In the genomic region with DNA sequence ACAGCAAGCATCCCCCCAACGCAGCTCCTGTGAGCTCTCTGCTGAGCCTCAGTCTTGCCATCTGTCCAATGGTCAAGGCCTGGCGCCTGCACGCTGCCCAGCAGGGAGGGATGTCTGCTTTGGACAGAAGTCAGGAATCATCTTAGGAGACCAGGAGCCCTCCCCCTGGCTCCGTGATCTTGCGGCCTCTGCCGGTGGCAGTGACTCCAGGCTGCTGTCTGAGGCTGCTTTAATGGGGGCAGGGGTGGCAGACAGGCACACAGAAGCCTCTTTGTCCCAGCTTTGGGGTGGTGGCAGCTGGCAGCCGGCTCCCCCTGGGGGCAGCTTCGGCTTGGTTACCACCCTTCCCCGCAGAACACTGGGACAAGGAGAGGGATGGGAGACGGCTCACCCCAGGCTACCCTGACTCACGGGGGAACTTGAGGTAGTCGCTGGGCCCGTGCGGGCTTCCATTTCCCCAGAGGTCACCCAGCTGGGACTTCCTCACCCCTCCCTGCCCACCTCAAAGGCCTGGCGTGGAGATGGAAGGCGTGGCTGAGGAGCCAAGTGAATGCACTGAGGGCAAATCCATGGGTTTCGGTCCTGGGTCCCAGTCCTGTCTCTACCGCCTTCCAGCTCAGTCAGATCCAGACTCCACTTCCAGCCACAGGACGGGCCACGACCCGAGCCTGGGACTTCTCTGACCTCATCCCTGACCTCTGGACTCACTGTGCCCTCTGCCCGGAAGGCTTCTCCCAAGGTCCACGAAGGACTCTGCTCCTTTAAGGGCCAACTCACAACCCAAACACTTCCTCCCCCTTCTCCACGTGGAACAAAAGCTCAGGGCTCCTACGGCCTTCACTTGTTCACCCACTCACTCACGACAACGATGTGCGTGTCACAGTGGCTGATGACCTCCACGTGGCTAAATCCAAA, we compare ENCODE assay signal across 9 cellular contexts. TPM values are rescaled to one million over a fixed set of nuclear protein-coding genes. Genes with fewer than 3 reads are reported as not detected.
DNase-seq lines count a peak whose midpoint lies in the region; ATAC-seq, FAIRE-seq and TF ChIP-seq lines count a peak whose summit lies in the region.
"Had no signal": no experiment of that assay in that cellular context is flagged by ENCODE, and none has a peak within 500 bp of the region (broad histone marks: within the 10 kb centered on the region; RNA-seq: fewer than 3 reads in every experiment).

No MANE protein-coding gene starts in this region.

- no peak overlapping the region for H2BK15ac ChIP-seq in IMR-90 (ENCODE audit: low read depth, low read length)

- peaks cover 42 to 91% of the 10 kb centered on the region in 2 experiments for H3K79me1 ChIP-seq in IMR-90 (ENCODE audit: low read depth in 1 of 2, low read length in 2 of 2)

- H3K4me2 ChIP-seq in IMR-90 (ENCODE audit: low read depth, low read length) (no peak overlapping the region), keratinocyte (ENCODE audit: control insufficient read depth, extremely low read depth, insufficient read depth, low read depth, low read length) (no peak overlapping the region)

- H3K36me3 ChIP-seq in IMR-90 (ENCODE audit: control insufficient read depth, insufficient read depth, low read length), result peaks cover 55% of the 10 kb centered on the region
- no peaks in the 10 kb centered on the region for H3K36me3 ChIP-seq in body of pancreas (replicated peaks in 1 of 2; ENCODE audit: insufficient read depth in 1 of 2, low read depth in 2 of 2)
- H3K36me3 ChIP-seq in keratinocyte (ENCODE audit: control insufficient read depth in 2 of 2, extremely low read depth in 1 of 2, insufficient read depth in 2 of 2, low read length in 2 of 2), result peaks cover 39 to 47% of the 10 kb centered on the region in 2 experiments
- H3K36me3 ChIP-seq in stomach, result peaks cover 26 to 86% (median 71%) of the 10 kb centered on the region in 4 donors

- H4K8ac ChIP-seq in IMR-90 (ENCODE audit: low read depth in 2 of 2, low read length in 2 of 2), result no peak overlapping the region

- peak overlapping the region; percentile 43; the same call in 1 of the 2 replicates for H2AK5ac ChIP-seq in IMR-90 (ENCODE audit: low read depth, low read length)

- TF ChIP-seq EP300 in stomach (IDR thresholded peaks at IDR 0.05), result no peak

- in situ Hi-C loops in IMR-90 (cut with MboI; ENCODE audit: low sequenced_read_pairs), result no loop called here

- H2BK120ac ChIP-seq in IMR-90 (ENCODE audit: low read depth, low read length), result no peak overlapping the region

- no peak overlapping the region for H4K5ac ChIP-seq in IMR-90 (ENCODE audit: low read depth, low read length)

- H2AFZ ChIP-seq in IMR-90 (replicated peaks; ENCODE audit: low read length, poor library complexity), result no peak overlapping the region
- H2AFZ ChIP-seq in keratinocyte (ENCODE audit: control insufficient read depth, low read length), result no peak overlapping the region

- TF ChIP-seq POLR2A in IMR-90 (IDR thresholded peaks at IDR 0.05; ENCODE audit: low read depth, low read length) (no peak), body of pancreas (IDR thresholded peaks at IDR 0.05) (no peak), stomach (IDR thresholded peaks at IDR 0.05) (no peak)

- H3K4me1 ChIP-seq in IMR-90 (ENCODE audit: control insufficient read depth, insufficient read depth, low read length) (peaks cover 12% of the 10 kb centered on the region), body of pancreas (peaks cover 37% of the 10 kb centered on the region), keratinocyte (ENCODE audit: control insufficient read depth, extremely low read depth, insufficient read depth, low read length) (peaks cover 56% of the 10 kb centered on the region), stomach (peaks cover 26 to 81% (median 56%) of the 10 kb centered on the region in 4 donors)

- H3K56ac ChIP-seq in IMR-90 (ENCODE audit: extremely low read depth, insufficient read depth, low read length), result no peak overlapping the region

- H3K14ac ChIP-seq in IMR-90 (replicated peaks; ENCODE audit: low read depth, low read length), result no peak overlapping the region; the same call in 1 of the 2 replicates

- no peak overlapping the region for H2BK5ac ChIP-seq in IMR-90 (ENCODE audit: low read depth, low read length, poor library complexity, severe bottlenecking)

- H3K79me2 ChIP-seq in keratinocyte (ENCODE audit: control insufficient read depth, insufficient read depth, low read length), result peaks cover 79% of the 10 kb centered on the region

- H3K27ac ChIP-seq in IMR-90 (ENCODE audit: insufficient read depth, low read length), result no peak overlapping the region
- peak overlapping the region in 3 of 4 donors; percentile 27 to 29 (median 29) for H3K27ac ChIP-seq in body of pancreas
- peak overlapping the region; percentile 70 for H3K27ac ChIP-seq in keratinocyte (ENCODE audit: control insufficient read depth, insufficient read depth, low read length)
- H3K27ac ChIP-seq in stomach, result peak overlapping the region; percentile 37 to 70 (median 67)

- H2AK9ac ChIP-seq in IMR-90 (replicated peaks; ENCODE audit: low read depth, low read length, poor library complexity), result peak overlapping the region; percentile 40

- FAIRE-seq in keratinocyte (lab: Jason Lieb, UNC), result no peak

- TF ChIP-seq CTCF in IMR-90 (conservative IDR thresholded peaks at IDR 0.05; ENCODE audit: low read depth, low read length) (no peak), body of pancreas (IDR thresholded peaks at IDR 0.05) (no peak), keratinocyte (optimal IDR thresholded peaks at IDR 0.05 in 1 of 3, IDR thresholded peaks at IDR 0.05 in 1 of 3, conservative IDR thresholded peaks at IDR 0.05 in 1 of 3; ENCODE audit: extremely low read depth in 1 of 3, insufficient read depth in 2 of 3, low read length in 3 of 3) (peak in 1 of 3 experiments; percentile 9), stomach (IDR thresholded peaks at IDR 0.05) (no peak)

- no peak for DNase-seq in IMR-90
- peak in 1 of 4 donors; percentile 35 for DNase-seq in body of pancreas
- no peak for DNase-seq in keratinocyte (ENCODE audit: low read depth, low spot score)
- no peak for DNase-seq in stomach
- DNase-seq in stimulated activated CD4-positive, alpha-beta T cell treated with anti-CD3 and anti-CD28 coated beads, Interleukin-12 subunit alpha, Interleukin-12 subunit beta, amount 100 ng/mL, for 4 hours, result no peak
- DNase-seq in DMS79 (lab: John Stamatoyannopoulos, UW), result no peak
- DNase-seq in ureter (ENCODE audit: low spot score), result no peak
- DNase-seq: dermis blood vessel endothelial cell had no signal

- no TSS peak for BruUV-seq in IMR-90 (replicated peaks; lab: Mats Ljungman, UMichigan)

- H3K27me3 ChIP-seq in IMR-90 (ENCODE audit: control insufficient read depth, insufficient read depth, low read length) (no peaks in the 10 kb centered on the region), body of pancreas (no peaks in the 10 kb centered on the region), keratinocyte (ENCODE audit: control insufficient read depth, extremely low read depth, insufficient read depth, low read length) (no peaks in the 10 kb centered on the region), stomach (no peaks in the 10 kb centered on the region)

- H3K9me3 ChIP-seq in IMR-90 (ENCODE audit: control insufficient read depth, insufficient read depth, low read length) (no peaks in the 10 kb centered on the region), body of pancreas (no peaks in the 10 kb centered on the region), keratinocyte (ENCODE audit: control insufficient read depth, low read depth, low read length) (no peaks in the 10 kb centered on the region), stomach (no peaks in the 10 kb centered on the region)

- H3K9me1 ChIP-seq in IMR-90 (ENCODE audit: insufficient read depth, low read length) (peaks cover 30% of the 10 kb centered on the region), keratinocyte (ENCODE audit: control insufficient read depth, extremely low read depth, insufficient read depth, low read length) (peaks cover 3% of the 10 kb centered on the region)

- dilution Hi-C loops in IMR-90 (cut with HindIII; ENCODE audit: low sequenced_read_pairs, unreplicated experiment) (no loop called here), keratinocyte (cut with MboI; ENCODE audit: extremely low pct_ligation_motif_present, low sequenced_read_pairs) (no loop called here)

- peaks cover 47% of the 10 kb centered on the region for H4K20me1 ChIP-seq in IMR-90 (ENCODE audit: insufficient read depth, low read length)
- peaks cover 16% of the 10 kb centered on the region for H4K20me1 ChIP-seq in keratinocyte (ENCODE audit: control insufficient read depth, extremely low read depth, insufficient read depth, low read length)

- H3K4me3 ChIP-seq in IMR-90 (ENCODE audit: insufficient read depth, low read depth, low read length) (no peak overlapping the region), body of pancreas (no peak overlapping the region), keratinocyte (ENCODE audit: control insufficient read depth in 2 of 3, extremely low read depth in 1 of 3, insufficient read depth in 2 of 3, low read depth in 1 of 3, low read length in 3 of 3) (no peak overlapping the region), stomach (no peak overlapping the region)

- no peak for TF ChIP-seq RAD21 in IMR-90 (IDR thresholded peaks at IDR 0.05; ENCODE audit: low read length)

- no peak overlapping the region for H3K9ac ChIP-seq in IMR-90 (ENCODE audit: low read depth, low read length)
- peak overlapping the region; percentile 33 for H3K9ac ChIP-seq in keratinocyte (ENCODE audit: control insufficient read depth, extremely low read depth, insufficient read depth, low read length)

- POLR2A ChIA-PET in IMR-90 (lab: Charles Lee; ENCODE audit: unreplicated experiment), result interaction anchor here (0.6 kb wide), 2 partner anchors 11 to 372 kb away, joined by 7 to 8 read pairs; partner anchors contain the start of gene PTPN1

- no peak overlapping the region for H3K18ac ChIP-seq in IMR-90 (ENCODE audit: low read depth, low read length)

- CTCF ChIA-PET in IMR-90 (lab: Yijun Ruan, JAX), result interaction anchor here (0.7 kb wide), 1 partner anchor 18 kb away, joined by 3 read pairs; no protein-coding TSS in a partner anchor

- intact Hi-C loops in IMR-90 (cut with micrococcal nuclease), result no loop called here
- intact Hi-C loops in body of pancreas (cut with DNase I), result no loop called here
- intact Hi-C loops in stomach (cut with DNase I; ENCODE audit: low total_unique reads), result no loop called here

- no peak overlapping the region for H3K4ac ChIP-seq in IMR-90 (ENCODE audit: low read depth, low read length)

- no peak for ATAC-seq in IMR-90 (ENCODE audit: low read depth)
- ATAC-seq in body of pancreas, result peak; percentile 27
- no peak for ATAC-seq in HG03196 (IDR thresholded peaks at IDR 0.05; ENCODE audit: unreplicated experiment)

- no peak overlapping the region for H2BK20ac ChIP-seq in IMR-90 (ENCODE audit: low read depth, low read length)

- H4K91ac ChIP-seq in IMR-90 (ENCODE audit: insufficient read depth, low read depth, low read length), result no peak overlapping the region

- WGBS in IMR-90 (ENCODE audit: extremely low coverage in 2 of 2, insufficient read length in 1 of 2), 2 experiments, result 92% methylated on average over 15 of the region's 29 CpGs; no CpG with 5 or more reads in 1 of the 2 experiments
- 59 to 63% methylated on average over 15 to 29 of the region's 29 CpGs for WGBS in body of pancreas, 2 donors
- WGBS in stomach, 5 donors, result 47 to 68% (median 58%) methylated on average over 24 to 29 of the region's 29 CpGs

- H3K23ac ChIP-seq in IMR-90 (ENCODE audit: low read depth, low read length), result no peak overlapping the region

RNA-seq across cellular contexts. Expression of gene PEDS1, which starts 14.8 kb away (rescaled TPM):
- total RNA-seq in IMR-90 (2012; rRNA removed), result 24.0 and 25.3 TPM in 2 replicates
- polyA plus RNA-seq in IMR-90 (2012; rRNA removed), result 59.9 and 67.6 TPM in 2 replicates
- polyA plus RNA-seq in IMR-90 (2012; cell fraction: cytosol; rRNA removed), result 26.9 and 58.5 TPM in 2 replicates
- 24.5 and 45.9 TPM in 2 replicates for polyA plus RNA-seq in IMR-90 (2012; cell fraction: nucleus; rRNA removed; ENCODE audit: low replicate concordance)
- total RNA-seq in body of pancreas, result 1 to 10 TPM; 9.1 to 9.6 TPM
- 48.7 to 77.3 TPM (median 62.3 TPM) in 3 replicates for polyA plus RNA-seq in keratinocyte
- 33.8 TPM for polyA plus RNA-seq in keratinocyte (2011; ENCODE audit: low read depth)
- polyA plus RNA-seq in keratinocyte (2011; cell fraction: cytosol; rRNA removed), result 70.2 and 70.3 TPM in 2 replicates
- 95.5 and 103 TPM in 2 replicates for polyA plus RNA-seq in keratinocyte (2011; cell fraction: nucleus; rRNA removed)
- 45.3 and 52.4 TPM in 2 replicates for polyA plus RNA-seq in keratinocyte (2012; ENCODE audit: low replicate concordance)
- 117 to 209 TPM (median 146 TPM) in 3 replicates for polyA minus RNA-seq in keratinocyte
- polyA minus RNA-seq in keratinocyte (2011; cell fraction: cytosol; rRNA and poly(A)+ RNA removed), result 103 TPM
- 42.4 and 47.5 TPM in 2 replicates for polyA minus RNA-seq in keratinocyte (2011; cell fraction: nucleus; rRNA and poly(A)+ RNA removed)
- 10 to 100 TPM in 3 of 5 donors, 1 to 10 TPM in 2; 1.8 to 79.4 (median 19.4) TPM for total RNA-seq in stomach
- 10 to 100 TPM; 10.5 to 28.7 (median 15.5) TPM for polyA plus RNA-seq in stomach
- 31.3 TPM for total RNA-seq in ureter

RNA-seq across cellular contexts. Expression of gene UBE2V1, which starts 25.8 kb away (rescaled TPM):
- total RNA-seq in IMR-90 (2012; rRNA removed), result 20.1 and 41.4 TPM in 2 replicates
- polyA plus RNA-seq in IMR-90 (2012; rRNA removed), result 128 and 138 TPM in 2 replicates
- polyA plus RNA-seq in IMR-90 (2012; cell fraction: cytosol; rRNA removed), result 46.2 and 74.3 TPM in 2 replicates
- polyA plus RNA-seq in IMR-90 (2012; cell fraction: nucleus; rRNA removed; ENCODE audit: low replicate concordance), result 37.1 and 141 TPM in 2 replicates
- total RNA-seq in body of pancreas, result 10 to 100 TPM; 42.0 to 43.8 TPM
- polyA plus RNA-seq in keratinocyte, result 61.8 to 155 TPM (median 117 TPM) in 3 replicates
- 233 TPM for polyA plus RNA-seq in keratinocyte (2011; ENCODE audit: low read depth)
- polyA plus RNA-seq in keratinocyte (2011; cell fraction: cytosol; rRNA removed), result 146 and 182 TPM in 2 replicates
- 132 and 143 TPM in 2 replicates for polyA plus RNA-seq in keratinocyte (2011; cell fraction: nucleus; rRNA removed)
- 92.0 and 131 TPM in 2 replicates for polyA plus RNA-seq in keratinocyte (2012; ENCODE audit: low replicate concordance)
- 32.3 to 92.9 TPM (median 62.0 TPM) in 3 replicates for polyA minus RNA-seq in keratinocyte
- 37.2 TPM for polyA minus RNA-seq in keratinocyte (2011; cell fraction: cytosol; rRNA and poly(A)+ RNA removed)
- polyA minus RNA-seq in keratinocyte (2011; cell fraction: nucleus; rRNA and poly(A)+ RNA removed), result 32.3 and 62.8 TPM in 2 replicates
- 100 to 1,000 TPM in 1 of 5 donors, 10 to 100 TPM in 4; 52.6 to 111 (median 61.8) TPM for total RNA-seq in stomach
- 10 to 100 TPM; 64.7 to 90.3 (median 80.3) TPM for polyA plus RNA-seq in stomach
- 120 TPM for total RNA-seq in ureter

RNA-seq across cellular contexts. Expression of gene CEBPB, which starts 51.9 kb away (rescaled TPM):
- total RNA-seq in IMR-90 (2012; rRNA removed), result 3.4 and 6.9 TPM in 2 replicates
- 17.4 and 33.6 TPM in 2 replicates for polyA plus RNA-seq in IMR-90 (2012; rRNA removed)
- polyA plus RNA-seq in IMR-90 (2012; cell fraction: cytosol; rRNA removed), result 18.5 and 103 TPM in 2 replicates
- 98.3 and 167 TPM in 2 replicates for polyA plus RNA-seq in IMR-90 (2012; cell fraction: nucleus; rRNA removed; ENCODE audit: low replicate concordance)
- 100 to 1,000 TPM in 1 of 2 donors, 10 to 100 TPM in 1; 47.7 to 104 TPM for total RNA-seq in body of pancreas
- 11.2 to 23.1 TPM (median 15.8 TPM) in 3 replicates for polyA plus RNA-seq in keratinocyte
- 29.3 TPM for polyA plus RNA-seq in keratinocyte (2011; ENCODE audit: low read depth)
- 8.5 and 17.2 TPM in 2 replicates for polyA plus RNA-seq in keratinocyte (2011; cell fraction: cytosol; rRNA removed)
- polyA plus RNA-seq in keratinocyte (2011; cell fraction: nucleus; rRNA removed), result 15.7 and 21.8 TPM in 2 replicates
- polyA plus RNA-seq in keratinocyte (2012; ENCODE audit: low replicate concordance), result 20.9 and 67.3 TPM in 2 replicates
- 3.1 to 4.4 TPM (median 4.1 TPM) in 3 replicates for polyA minus RNA-seq in keratinocyte
- polyA minus RNA-seq in keratinocyte (2011; cell fraction: cytosol; rRNA and poly(A)+ RNA removed), result 61.0 TPM
- 16.2 and 23.4 TPM in 2 replicates for polyA minus RNA-seq in keratinocyte (2011; cell fraction: nucleus; rRNA and poly(A)+ RNA removed)
- 100 to 1,000 TPM in 2 of 5 donors, 10 to 100 TPM in 3; 21.1 to 200 (median 37.1) TPM for total RNA-seq in stomach
- polyA plus RNA-seq in stomach, result 10 to 100 TPM; 24.5 to 41.5 (median 30.2) TPM
- total RNA-seq in ureter, result 59.3 TPM
